ENCODE assay signal across 8 cellular contexts in genomic region chr5:17217421-17218352, GRCh38. TPM values are rescaled to one million over a fixed set of nuclear protein-coding genes. Genes with fewer than 3 reads are reported as not detected.
DNase-seq lines count a peak whose midpoint lies in the region; ATAC-seq and TF ChIP-seq lines count a peak whose summit lies in the region.

Gene BASP1 (plus strand): TSS chr5:17217631. CDS start chr5:17275217, 57,586 bp downstream.

- H3K27ac Mint-ChIP-seq in activated T-cell treated with anti-CD3 and anti-CD28 coated beads, Interleukin-2, amount 50 U/mL, for 24 hours, result no peak within 1 kb of the TSS
- H3K27ac Mint-ChIP-seq in natural killer cell treated with Interleukin-12 subunit alpha and Interleukin-12 subunit beta and Interleukin-15 and Interleukin-18, amount 100 ng/mL, for 72 hours, result no peak within 1 kb of the TSS

- H3K36me3 Mint-ChIP-seq in activated T-cell treated with anti-CD3 and anti-CD28 coated beads, Interleukin-2, amount 50 U/mL, for 24 hours (ENCODE audit: low read depth), result no peaks in the 10 kb centered on the region
- H3K36me3 Mint-ChIP-seq in natural killer cell treated with Interleukin-12 subunit alpha and Interleukin-12 subunit beta and Interleukin-15 and Interleukin-18, amount 100 ng/mL, for 72 hours, result no peaks in the 10 kb centered on the region

- DNase-seq in 8988T, result peak; percentile 31
- peak; percentile 89 for DNase-seq in GM13977 (ENCODE audit: low spot score)
- DNase-seq in NCI-H345 (lab: John Stamatoyannopoulos, UW), result peak; percentile 92
- peak; percentile 37 for DNase-seq in activated T-cell treated with anti-CD3 and anti-CD28 coated beads, Interleukin-2, amount 50 U/mL, for 24 hours
- DNase-seq in foreskin fibroblast, result peak; percentile 73 to 90
- no peak for DNase-seq in natural killer cell treated with Interleukin-12 subunit alpha and Interleukin-12 subunit beta and Interleukin-15 and Interleukin-18, amount 100 ng/mL, for 72 hours (ENCODE audit: low spot score)

- 1% methylated on average over 90 of the region's 93 CpGs for WGBS in urinary bladder

- ATAC-seq in HG02884 (IDR thresholded peaks at IDR 0.05; ENCODE audit: unreplicated experiment), result peak; percentile 26
- peak; percentile 45 to 65 for ATAC-seq in natural killer cell treated with Interleukin-12 subunit alpha and Interleukin-12 subunit beta and Interleukin-15 and Interleukin-18, amount 100 ng/mL, for 72 hours

- peaks cover 53% of the 10 kb centered on the region for H3K27me3 Mint-ChIP-seq in activated T-cell treated with anti-CD3 and anti-CD28 coated beads, Interleukin-2, amount 50 U/mL, for 24 hours
- H3K27me3 Mint-ChIP-seq in natural killer cell treated with Interleukin-12 subunit alpha and Interleukin-12 subunit beta and Interleukin-15 and Interleukin-18, amount 100 ng/mL, for 72 hours, result peaks cover 14 to 19% of the 10 kb centered on the region in 2 donors

- no peaks in the 10 kb centered on the region for H3K9me3 Mint-ChIP-seq in activated T-cell treated with anti-CD3 and anti-CD28 coated beads, Interleukin-2, amount 50 U/mL, for 24 hours
- no peaks in the 10 kb centered on the region for H3K9me3 Mint-ChIP-seq in natural killer cell treated with Interleukin-12 subunit alpha and Interleukin-12 subunit beta and Interleukin-15 and Interleukin-18, amount 100 ng/mL, for 72 hours

- no peaks in the 10 kb centered on the region for H3K36me3 ChIP-seq in urinary bladder (ENCODE audit: insufficient read depth)

- peaks cover 17% of the 10 kb centered on the region for H3K4me1 Mint-ChIP-seq in activated T-cell treated with anti-CD3 and anti-CD28 coated beads, Interleukin-2, amount 50 U/mL, for 24 hours (ENCODE audit: low read depth)
- H3K4me1 Mint-ChIP-seq in natural killer cell treated with Interleukin-12 subunit alpha and Interleukin-12 subunit beta and Interleukin-15 and Interleukin-18, amount 100 ng/mL, for 72 hours (ENCODE audit: low read depth in 2 of 2), result peaks cover 0 to 10% of the 10 kb centered on the region in 2 donors

- peak within 1 kb of the TSS; percentile 72 to 95 for H3K4me3 ChIP-seq in foreskin fibroblast (ENCODE audit: low read depth in 1 of 2, low read length in 2 of 2)
- peak within 1 kb of the TSS; percentile 78 for H3K4me3 ChIP-seq in urinary bladder (ENCODE audit: low read depth, low read length)

- TF ChIP-seq CTCF in GM13977 (IDR thresholded peaks at IDR 0.05; ENCODE audit: extremely low read depth, insufficient read depth, missing control alignments) (no peak), foreskin fibroblast (IDR thresholded peaks at IDR 0.05; ENCODE audit: low read depth, low read length) (no peak)

- in situ Hi-C loops in GM13977 (cut with MboI; ENCODE audit: low pct_unique_long_range_greater_than_20kb, low sequenced_read_pairs, unreplicated experiment), result loop anchor here (10.0 kb wide), 2 partner anchors 57 to 1087 kb away; no protein-coding TSS in a partner anchor

- H3K4me3 Mint-ChIP-seq in activated T-cell treated with anti-CD3 and anti-CD28 coated beads, Interleukin-2, amount 50 U/mL, for 24 hours, result peak within 1 kb of the TSS; percentile 52
- peak within 1 kb of the TSS; percentile 67 for H3K4me3 Mint-ChIP-seq in natural killer cell treated with Interleukin-12 subunit alpha and Interleukin-12 subunit beta and Interleukin-15 and Interleukin-18, amount 100 ng/mL, for 72 hours

- H3K27ac ChIP-seq in urinary bladder (ENCODE audit: low read depth), result no peak within 1 kb of the TSS

- no peaks in the 10 kb centered on the region for H3K4me1 ChIP-seq in urinary bladder (ENCODE audit: insufficient read depth)

RNA-seq across cellular contexts. Expression of gene BASP1, which starts in this region (rescaled TPM):
- total RNA-seq in natural killer cell treated with Interleukin-12 subunit alpha and Interleukin-12 subunit beta and Interleukin-15 and Interleukin-18, amount 100 ng/mL, for 72 hours, result 1 to 10 TPM; 3.9 to 8.1 TPM
- 41.0 TPM for total RNA-seq in urinary bladder
- 40.8 TPM for polyA plus RNA-seq in urinary bladder
